In the genomic region with DNA sequence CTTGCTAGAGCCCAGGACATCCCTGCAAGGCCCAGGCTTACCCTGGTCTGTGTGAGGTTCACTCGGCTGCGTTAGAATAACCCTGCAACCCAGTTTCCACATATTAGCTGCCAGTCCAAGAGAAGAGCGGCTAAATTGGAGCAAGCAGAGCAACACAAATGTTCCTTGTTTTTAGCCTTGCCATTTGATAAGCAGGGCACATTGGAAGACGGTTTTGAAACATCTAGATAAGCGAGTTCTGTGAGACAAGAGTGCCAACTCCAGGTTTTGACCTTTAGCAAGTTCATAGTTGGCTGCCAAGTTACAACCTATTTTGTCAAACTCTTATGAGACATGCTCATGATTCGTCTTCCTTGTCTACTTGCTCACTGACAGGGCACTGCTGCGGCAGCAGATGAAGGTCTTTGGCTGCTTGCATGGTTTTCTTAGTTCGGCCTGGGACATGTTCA, we compare ENCODE assay signal across 17 cellular contexts. TPM values are rescaled to one million over a fixed set of nuclear protein-coding genes. Genes with fewer than 3 reads are reported as not detected.
DNase-seq lines count a peak whose midpoint lies in the region; ATAC-seq and TF ChIP-seq lines count a peak whose summit lies in the region.
"Had no signal": no experiment of that assay in that cellular context is flagged by ENCODE, and none has a peak within 500 bp of the region (broad histone marks: within the 10 kb centered on the region; RNA-seq: fewer than 3 reads in every experiment).

No MANE protein-coding gene starts in this region.

- TF ChIP-seq POLR2A in prostate gland (IDR thresholded peaks at IDR 0.05) = no peak

- H3K4me3 Mint-ChIP-seq in activated CD8-positive, alpha-beta T cell treated with anti-CD3 and anti-CD28 coated beads, Interleukin-2, amount 10 ng/mL, durations not matched to agents 7 days and 5 days = no peak overlapping the region
- H3K4me3 Mint-ChIP-seq in activated CD8-positive, alpha-beta T cell treated with anti-CD3 and anti-CD28 coated beads for 36 hours = no peak overlapping the region

- H3K36me3 Mint-ChIP-seq in activated CD8-positive, alpha-beta T cell treated with anti-CD3 and anti-CD28 coated beads, Interleukin-2, amount 10 ng/mL, durations not matched to agents 7 days and 5 days (ENCODE audit: low read depth) = peaks cover 72% of the 10 kb centered on the region
- H3K36me3 Mint-ChIP-seq in activated CD8-positive, alpha-beta T cell treated with anti-CD3 and anti-CD28 coated beads for 36 hours (ENCODE audit: low read depth) = peaks cover 8% of the 10 kb centered on the region

- POLR2A ChIA-PET in activated CD8-positive, alpha-beta T cell treated with anti-CD3 and anti-CD28 coated beads, Interleukin-2, amount 10 ng/mL, durations not matched to agents 7 days and 5 days (lab: Charles Lee) = no interaction called here
- POLR2A ChIA-PET in activated CD8-positive, alpha-beta T cell treated with anti-CD3 and anti-CD28 coated beads for 36 hours (lab: Charles Lee) = interaction anchor here (0.9 to 1.8 kb wide), 2 partner anchors 21 to 65 kb away, joined by 3 read pairs; no protein-coding TSS in a partner anchor

- 70% methylated on average over 8 of the region's 8 CpGs for WGBS in prostate gland

- peaks cover 52% of the 10 kb centered on the region for H3K4me1 Mint-ChIP-seq in activated CD8-positive, alpha-beta T cell treated with anti-CD3 and anti-CD28 coated beads, Interleukin-2, amount 10 ng/mL, durations not matched to agents 7 days and 5 days (ENCODE audit: low read depth)
- H3K4me1 Mint-ChIP-seq in activated CD8-positive, alpha-beta T cell treated with anti-CD3 and anti-CD28 coated beads for 36 hours (ENCODE audit: low read depth) = peaks cover 19% of the 10 kb centered on the region

- ATAC-seq in activated CD8-positive, alpha-beta T cell treated with anti-CD3 and anti-CD28 coated beads, Interleukin-2, amount 10 ng/mL, durations not matched to agents 7 days and 5 days = no peak
- ATAC-seq in activated CD8-positive, alpha-beta T cell treated with anti-CD3 and anti-CD28 coated beads for 36 hours = no peak
- ATAC-seq in left cardiac atrium = peak; percentile 30 to 73
- no peak for ATAC-seq in GM21515 (IDR thresholded peaks at IDR 0.05; ENCODE audit: unreplicated experiment)
- ATAC-seq: PC-3 had no signal

- H3K36me3 ChIP-seq in prostate gland = no peaks in the 10 kb centered on the region
- H3K36me3 ChIP-seq: BLaER1 treated with 17β-estradiol and CSF1 and Interleukin-3, amounts not matched to agents 10 nM and 100 nM; MG63 had no signal

- no peaks in the 10 kb centered on the region for H3K9me3 Mint-ChIP-seq in activated CD8-positive, alpha-beta T cell treated with anti-CD3 and anti-CD28 coated beads, Interleukin-2, amount 10 ng/mL, durations not matched to agents 7 days and 5 days (ENCODE audit: insufficient read depth)
- H3K9me3 Mint-ChIP-seq in activated CD8-positive, alpha-beta T cell treated with anti-CD3 and anti-CD28 coated beads for 36 hours = no peaks in the 10 kb centered on the region

- H3K27me3 ChIP-seq in prostate gland (replicated peaks; ENCODE audit: insufficient read depth) = no peaks in the 10 kb centered on the region
- H3K27me3 ChIP-seq: BLaER1 treated with 17β-estradiol and CSF1 and Interleukin-3, amounts not matched to agents 10 nM and 100 nM; MG63 had no signal

- intact Hi-C loops in activated CD8-positive, alpha-beta T cell treated with anti-CD3 and anti-CD28 coated beads for 36 hours (cut with micrococcal nuclease) = no loop called here
- intact Hi-C loops in left cardiac atrium (cut with DNase I) = no loop called here
- intact Hi-C loops in prostate gland (cut with DNase I) = no loop called here

- no peak for DNase-seq in activated CD8-positive, alpha-beta T cell treated with anti-CD3 and anti-CD28 coated beads, Interleukin-2, amount 10 ng/mL, durations not matched to agents 7 days and 5 days
- no peak for DNase-seq in activated CD8-positive, alpha-beta T cell treated with anti-CD3 and anti-CD28 coated beads for 36 hours
- DNase-seq in left cardiac atrium (no peak), prostate gland (ENCODE audit: low spot score) (peak; percentile 15), SIG-M5 treated with dmso at 0.1 percent for 504 hours (lab: John Stamatoyannopoulos, UW; ENCODE audit: unreplicated experiment) (no peak), ureter (ENCODE audit: low spot score) (no peak)
- DNase-seq: 8988T, DMS 273 treated with DMSO at 0.1 percent for 48 hours, MG63, NCI-H1105, NCI-H1694 treated with DMSO at 0.1 percent for 48 hours, NCI-H69, PC-3 had no signal

- no peak overlapping the region for H3K4me3 ChIP-seq in prostate gland
- H3K4me3 ChIP-seq: BLaER1 treated with 17β-estradiol and CSF1 and Interleukin-3, amounts not matched to agents 10 nM and 100 nM; MG63 had no signal

- H3K27ac ChIP-seq in VCaP (peak overlapping the region; percentile 78), prostate gland (peak overlapping the region in 1 of 2 donors; percentile 63)
- H3K27ac ChIP-seq: BLaER1 treated with 17β-estradiol and CSF1 and Interleukin-3, amounts not matched to agents 10 nM and 100 nM; KMS-11 had no signal

- no peaks in the 10 kb centered on the region for H3K27me3 Mint-ChIP-seq in activated CD8-positive, alpha-beta T cell treated with anti-CD3 and anti-CD28 coated beads, Interleukin-2, amount 10 ng/mL, durations not matched to agents 7 days and 5 days (ENCODE audit: low read depth)
- H3K27me3 Mint-ChIP-seq in activated CD8-positive, alpha-beta T cell treated with anti-CD3 and anti-CD28 coated beads for 36 hours = no peaks in the 10 kb centered on the region

- TF ChIP-seq CTCF in activated CD8-positive, alpha-beta T cell treated with anti-CD3 and anti-CD28 coated beads for 36 hours (IDR thresholded peaks at IDR 0.05) = no peak
- no peak for TF ChIP-seq CTCF in VCaP (conservative IDR thresholded peaks at IDR 0.05)
- TF ChIP-seq CTCF in prostate gland (IDR thresholded peaks at IDR 0.05) = no peak

- peak overlapping the region; percentile 11 for H3K27ac Mint-ChIP-seq in activated CD8-positive, alpha-beta T cell treated with anti-CD3 and anti-CD28 coated beads, Interleukin-2, amount 10 ng/mL, durations not matched to agents 7 days and 5 days
- H3K27ac Mint-ChIP-seq in activated CD8-positive, alpha-beta T cell treated with anti-CD3 and anti-CD28 coated beads for 36 hours = no peak overlapping the region

- CTCF ChIA-PET in activated CD8-positive, alpha-beta T cell treated with anti-CD3 and anti-CD28 coated beads, Interleukin-2, amount 10 ng/mL, durations not matched to agents 7 days and 5 days (lab: Charles Lee) = no interaction called here
- CTCF ChIA-PET in activated CD8-positive, alpha-beta T cell treated with anti-CD3 and anti-CD28 coated beads for 36 hours (lab: Charles Lee) = no interaction called here

- H3K4me1 ChIP-seq in prostate gland (replicated peaks) = no peaks in the 10 kb centered on the region
- H3K4me1 ChIP-seq: BLaER1 treated with 17β-estradiol and CSF1 and Interleukin-3, amounts not matched to agents 10 nM and 100 nM had no signal

- no peaks in the 10 kb centered on the region for H3K9me3 ChIP-seq in prostate gland

RNA-seq across cellular contexts. Expression of a gene that starts 23.5 kb away (rescaled TPM):
- 100 to 1,000 TPM; 158 TPM for total RNA-seq in activated CD8-positive, alpha-beta T cell treated with anti-CD3 and anti-CD28 coated beads, Interleukin-2, amount 10 ng/mL, durations not matched to agents 7 days and 5 days
- total RNA-seq in activated CD8-positive, alpha-beta T cell treated with anti-CD3 and anti-CD28 coated beads for 36 hours = 10 to 100 TPM; 25.9 to 26.4 TPM
- total RNA-seq in left cardiac atrium = 1 to 10 TPM; 1.7 to 2.0 TPM
- 10 to 100 TPM; 36.8 to 76.0 TPM for total RNA-seq in prostate gland
- total RNA-seq in ureter = 2.1 TPM

Comparison
In these comparisons a context has a peak if more than half of its experiments do, and no peak if none do; other contexts are left out.
1. ATAC-seq: peak in left cardiac atrium (2 of 2); none in activated CD8-positive, alpha-beta T cell treated with anti-CD3 and anti-CD28 coated beads, Interleukin-2, amount 10 ng/mL, durations not matched to agents 7 days and 5 days (single experiment), activated CD8-positive, alpha-beta T cell treated with anti-CD3 and anti-CD28 coated beads for 36 hours (single experiment) and GM21515 (single experiment).